ENCODE assay signal across 18 cellular contexts in genomic region chr1:36766481-36766880, GRCh38.
DNase-seq lines count a peak whose midpoint lies in the region; ATAC-seq, FAIRE-seq and TF ChIP-seq lines count a peak whose summit lies in the region.
"Had no signal": no experiment of that assay in that cellular context is flagged by ENCODE, and none has a peak within 500 bp of the region (broad histone marks: within the 10 kb centered on the region; RNA-seq: fewer than 3 reads in every experiment).

No MANE protein-coding gene starts in this region.

- ATAC-seq in right lobe of liver (no peak), HepG2 (no peak)

- H3K9me3 ChIP-seq in right lobe of liver = no peaks in the 10 kb centered on the region
- no peaks in the 10 kb centered on the region for H3K9me3 ChIP-seq in HepG2 (ENCODE audit: low read length)
- no peaks in the 10 kb centered on the region for H3K9me3 ChIP-seq in ascending aorta
- H3K9me3 ChIP-seq: Caco-2, HAP-1 had no signal

- no peak overlapping the region for H3K4me3 Mint-ChIP-seq in Calu3 (ENCODE audit: low read depth, unreplicated experiment)
- H3K4me3 Mint-ChIP-seq: CD14-positive monocyte had no signal

- no peak for TF ChIP-seq RAD21 in HepG2 (CRISPR knock-in tag; IDR thresholded peaks at IDR 0.05)

- intact Hi-C loops in right lobe of liver (cut with DNase I) (no loop called here), HepG2 (cut with micrococcal nuclease; ENCODE audit: unreplicated experiment) (no loop called here), ascending aorta (cut with DNase I) (no loop called here), Calu3 (cut with micrococcal nuclease; ENCODE audit: unreplicated experiment) (no loop called here)

- no peaks in the 10 kb centered on the region for H3K9me3 Mint-ChIP-seq in Calu3 (ENCODE audit: low read depth, unreplicated experiment)

- peak in 2 of 3 donors; percentile 23 to 29 for DNase-seq in right lobe of liver
- DNase-seq in HepG2 (ENCODE audit: low spot score) = no peak
- peak; percentile 50 for DNase-seq in NCI-H69 (lab: John Stamatoyannopoulos, UW)
- peak; percentile 55 for DNase-seq in mesenteric fat pad (ENCODE audit: low spot score)
- no peak for DNase-seq in NCI-H1092 (lab: John Stamatoyannopoulos, UW)
- DNase-seq in ascending aorta (ENCODE audit: low spot score in 2 of 2) = no peak
- no peak for DNase-seq in Calu3
- DNase-seq: Caco-2, DMS53, IMR-90, Kasumi-1, MM.1S, NCI-H1105, NCI-H1930, NCI-H526 treated with DMSO at 0.1 percent for 48 hours had no signal

- no peaks in the 10 kb centered on the region for H3K36me3 ChIP-seq in right lobe of liver
- no peaks in the 10 kb centered on the region for H3K36me3 ChIP-seq in HepG2 (replicated peaks in 1 of 2; ENCODE audit: control insufficient read depth in 1 of 2, insufficient read depth in 2 of 2, low read length in 2 of 2)
- no peaks in the 10 kb centered on the region for H3K36me3 ChIP-seq in ascending aorta
- H3K36me3 ChIP-seq: HAP-1 had no signal

- TF ChIP-seq CTCF in right lobe of liver (IDR thresholded peaks at IDR 0.05) = no peak
- TF ChIP-seq CTCF in HepG2 (CRISPR knock-in tag; IDR thresholded peaks at IDR 0.05) = no peak
- TF ChIP-seq CTCF in ascending aorta (IDR thresholded peaks at IDR 0.05) = no peak
- TF ChIP-seq CTCF in Calu3 (IDR thresholded peaks at IDR 0.05; ENCODE audit: unreplicated experiment) = no peak

- H3K4me1 ChIP-seq in right lobe of liver (no peaks in the 10 kb centered on the region), HepG2 (ENCODE audit: insufficient read depth, low read length) (no peaks in the 10 kb centered on the region), ascending aorta (no peaks in the 10 kb centered on the region)
- H3K4me1 ChIP-seq: Caco-2, HAP-1 had no signal

- 17% methylated on average over 2 of the region's 4 CpGs for WGBS in right lobe of liver (ENCODE audit: insufficient coverage, low coverage, low lambda C conversion rate, missing lambda C conversion rate)
- WGBS in HepG2 (ENCODE audit: low lambda C conversion rate) = 15% methylated on average over 4 of the region's 4 CpGs

- TF ChIP-seq POLR2A in right lobe of liver (IDR thresholded peaks at IDR 0.05) (no peak), HepG2 (IDR thresholded peaks at IDR 0.05; ENCODE audit: insufficient read depth in 1 of 2, low read depth in 2 of 2, low read length in 2 of 2) (no peak)

- H3K27me3 ChIP-seq in right lobe of liver (no peaks in the 10 kb centered on the region), HepG2 (ENCODE audit: control insufficient read depth in 1 of 2, insufficient read depth in 2 of 2, low read length in 2 of 2) (peaks cover 0 to 21% of the 10 kb centered on the region in 2 experiments; a peak in 4 of 5 replicates), ascending aorta (no peaks in the 10 kb centered on the region)

- no peak overlapping the region for H3K9ac ChIP-seq in HepG2 (ENCODE audit: insufficient read depth, low read depth, low read length)

- no peak overlapping the region for H3K4me3 ChIP-seq in right lobe of liver
- no peak overlapping the region for H3K4me3 ChIP-seq in HepG2 (replicated peaks in 1 of 3; ENCODE audit: insufficient read depth in 1 of 3, low read depth in 2 of 3, low read length in 3 of 3)
- no peak overlapping the region for H3K4me3 ChIP-seq in ascending aorta
- H3K4me3 ChIP-seq: HAP-1 had no signal

- H3K27ac ChIP-seq in right lobe of liver = no peak overlapping the region
- H3K27ac ChIP-seq in HepG2 (ENCODE audit: extremely low read length, insufficient read depth, low read length) = no peak overlapping the region
- no peak overlapping the region for H3K27ac ChIP-seq in ascending aorta

- H3K4me1 Mint-ChIP-seq in Calu3 (ENCODE audit: low read depth, unreplicated experiment) = no peaks in the 10 kb centered on the region
- H3K4me1 Mint-ChIP-seq: CD14-positive monocyte had no signal

- BruUV-seq in HepG2 (replicated peaks; lab: Mats Ljungman, UMichigan) (no TSS peak), Calu3 (replicated peaks; lab: Mats Ljungman, UMichigan) (no TSS peak)

- no peak overlapping the region for H3K27ac Mint-ChIP-seq in Calu3 (ENCODE audit: unreplicated experiment)
- H3K27ac Mint-ChIP-seq: CD14-positive monocyte had no signal

- TF ChIP-seq EP300 in HepG2 (IDR thresholded peaks at IDR 0.05; ENCODE audit: low read depth in 2 of 2, low read length in 2 of 2) (no peak), HepG2 (CRISPR knock-in tag; IDR thresholded peaks at IDR 0.05; ENCODE audit: borderline replicate concordance) (no peak)

- POLR2A ChIA-PET in HepG2 (lab: Yijun Ruan, JAX) = no interaction called here

- H2AFZ ChIP-seq in HepG2 (ENCODE audit: low read length) = no peak overlapping the region

- in situ Hi-C loops in HepG2 (cut with HindIII; ENCODE audit: extremely low pct_ligation_motif_present, low pct_unique_long_range_greater_than_20kb) = no loop called here

- no peak overlapping the region for H3K4me2 ChIP-seq in HepG2 (ENCODE audit: low read depth, low read length)

- no peaks in the 10 kb centered on the region for H4K20me1 ChIP-seq in HepG2 (ENCODE audit: insufficient read depth, low read length)

- peaks cover 53% of the 10 kb centered on the region for H3K27me3 Mint-ChIP-seq in Calu3 (ENCODE audit: unreplicated experiment)

- no peaks in the 10 kb centered on the region for H3K79me2 ChIP-seq in HepG2 (ENCODE audit: insufficient read depth, low read length)

- CTCF ChIA-PET in HepG2 (lab: Yijun Ruan, JAX; ENCODE audit: low intra/inter-chr PET ratio, low total read pairs) (no interaction called here), Calu3 (lab: Charles Lee) (no interaction called here)

- FAIRE-seq in HepG2 (lab: Jason Lieb, UNC) = no peak
- FAIRE-seq: GM19239 had no signal

- H3K36me3 Mint-ChIP-seq in Calu3 (ENCODE audit: insufficient read depth, unreplicated experiment) = no peaks in the 10 kb centered on the region
- H3K36me3 Mint-ChIP-seq: CD14-positive monocyte had no signal

TF ChIP-seq in HepG2, 621 proteins besides CTCF, POLR2A, EP300 and RAD21 (continues in another document):
- TF ChIP-seq GATAD1 (CRISPR knock-in tag; IDR thresholded peaks at IDR 0.05) = no peak
- TF ChIP-seq PHF21A (CRISPR knock-in tag; IDR thresholded peaks at IDR 0.05) = no peak
- TF ChIP-seq ZFP91 (CRISPR knock-in tag; IDR thresholded peaks at IDR 0.05; ENCODE audit: borderline replicate concordance) = no peak
- no peak for TF ChIP-seq AHR (CRISPR knock-in tag; IDR thresholded peaks at IDR 0.05)
- no peak for TF ChIP-seq PAXIP1 (CRISPR knock-in tag; conservative IDR thresholded peaks at IDR 0.05)
- no peak for TF ChIP-seq SP4 (CRISPR knock-in tag; IDR thresholded peaks at IDR 0.05)

Comparison
In these comparisons a context has a peak if more than half of its experiments do, and no peak if none do; other contexts are left out.
1. DNase-seq: peak in right lobe of liver (2 of 3), NCI-H69 (single experiment) and mesenteric fat pad (single experiment); none in HepG2 (single experiment), NCI-H1092 (single experiment), ascending aorta (0 of 2) and Calu3 (single experiment).